Comparison of ENCODE assay signal across 21 cellular contexts in genomic region chr7:140521426-140521825, GRCh38. TPM values are rescaled to one million over a fixed set of nuclear protein-coding genes. Genes with fewer than 3 reads are reported as not detected.
DNase-seq lines count a peak whose midpoint lies in the region; ATAC-seq and TF ChIP-seq lines count a peak whose summit lies in the region.
"Had no signal": no experiment of that assay in that cellular context is flagged by ENCODE, and none has a peak within 500 bp of the region (broad histone marks: within the 10 kb centered on the region; RNA-seq: fewer than 3 reads in every experiment).

No MANE protein-coding gene starts in this region.

- H3K23me2 ChIP-seq in H9 (ENCODE audit: insufficient read length, low read depth, low read length, poor library complexity, severe bottlenecking): no peaks in the 10 kb centered on the region

- H2BK20ac ChIP-seq in H9 (ENCODE audit: low read depth, low read length, poor library complexity, severe bottlenecking): no peak overlapping the region

- no peak overlapping the region for H3K9ac ChIP-seq in H9 (ENCODE audit: extremely low read depth, insufficient read length, low read length)

- WGBS in H9 (ENCODE audit: extremely low coverage, insufficient read length, low lambda C conversion rate): no CpG with 5 or more reads among the region's 3 CpGs
- 90% methylated on average over 2 of the region's 3 CpGs; no CpG with 5 or more reads in 1 of the 2 donors for whole genome bisulfite sequencing in gastroesophageal sphincter (ENCODE audit: low coverage in 1 of 2), 2 donors

- H3K36me3 ChIP-seq in RWPE2 (ENCODE audit: low read depth) (no peaks in the 10 kb centered on the region), gastroesophageal sphincter (peaks cover 0 to 58% of the 10 kb centered on the region in 2 donors)
- H3K36me3 ChIP-seq: BE2C had no signal

- H3K27ac Mint-ChIP-seq in H9 (peak overlapping the region in 2 of 3 experiments; percentile 60 to 72; a peak in 5 of 7 replicates), neural crest cell (ENCODE audit: unreplicated experiment) (peak overlapping the region; percentile 43)
- H3K27ac Mint-ChIP-seq in activated naive CD4-positive, alpha-beta T cell treated with anti-CD3 and anti-CD28 coated beads for 36 hours: no peak overlapping the region
- H3K27ac Mint-ChIP-seq: CD4-positive, alpha-beta memory T cell had no signal

- no peak for DNase-seq in H9
- DNase-seq in RWPE2 (ENCODE audit: low spot score): no peak
- no peak for DNase-seq in neural crest cell (ENCODE audit: low read depth, low spot score)
- DNase-seq in middle frontal gyrus (ENCODE audit: extremely low spot score, low spot score): no peak
- no peak for DNase-seq in activated naive CD4-positive, alpha-beta T cell treated with anti-CD3 and anti-CD28 coated beads for 36 hours
- no peak for DNase-seq in germinal center (ENCODE audit: low spot score)
- DNase-seq in DMS153 treated with DMSO at 0.1 percent for 48 hours (lab: John Stamatoyannopoulos, UW; ENCODE audit: unreplicated experiment): no peak
- DNase-seq: BE2C; Calu3; CD4-positive, alpha-beta memory T cell; IMR-90; Kasumi-1; MV-4-11; NCI-H1417 treated with DMSO at 0.1 percent for 48 hours; NCI-H2029; NCI-H2171 treated with DMSO at 0.1 percent for 48 hours; NCI-H510A; NCI-H774; PC-9 had no signal

- H3K9me3 ChIP-seq in H9 (ENCODE audit: control insufficient read depth, low read depth, low read length) (no peaks in the 10 kb centered on the region), RWPE2 (ENCODE audit: severe bottlenecking) (no peaks in the 10 kb centered on the region), gastroesophageal sphincter (no peaks in the 10 kb centered on the region)
- H3K9me3 ChIP-seq: BE2C, SJSA1 had no signal

- H3K56ac ChIP-seq in H9 (ENCODE audit: insufficient read length, low read depth, low read length): no peak overlapping the region

- no peak overlapping the region for H3K4me2 ChIP-seq in H9 (ENCODE audit: insufficient read depth, insufficient read length, low read length)
- H3K4me2 ChIP-seq: PC-9 had no signal

- CTCF ChIA-PET in activated naive CD4-positive, alpha-beta T cell treated with anti-CD3 and anti-CD28 coated beads for 36 hours (lab: Charles Lee): interaction anchor here (0.6 to 0.9 kb wide), 2 partner anchors 132 to 490 kb away, joined by 3 read pairs; no protein-coding TSS in a partner anchor

- no peak overlapping the region for H3K23ac ChIP-seq in H9 (ENCODE audit: insufficient read length, low read depth, low read length)

- no peak overlapping the region for H2AK5ac ChIP-seq in H9 (ENCODE audit: insufficient read length, low read length)

- H4K5ac ChIP-seq in H9 (ENCODE audit: insufficient read length, low read depth, low read length): no peak overlapping the region

- no peak overlapping the region for H3K4ac ChIP-seq in H9 (ENCODE audit: low read depth, low read length)

- no peak; the same call in 2 of the 3 replicates for ATAC-seq in RWPE2 (ENCODE audit: low read depth)
- ATAC-seq in gastroesophageal sphincter: no peak

- H3K36me3 Mint-ChIP-seq in H9 (ENCODE audit: insufficient read depth in 1 of 3, low read depth in 3 of 3) (peaks cover 0 to 4% (median 0%) of the 10 kb centered on the region in 3 experiments; a peak in 3 of 7 replicates), neural crest cell (ENCODE audit: low read depth) (no peaks in the 10 kb centered on the region)
- no peaks in the 10 kb centered on the region for H3K36me3 Mint-ChIP-seq in activated naive CD4-positive, alpha-beta T cell treated with anti-CD3 and anti-CD28 coated beads for 36 hours (ENCODE audit: low read depth)
- H3K36me3 Mint-ChIP-seq: CD4-positive, alpha-beta memory T cell had no signal

- H2AFZ ChIP-seq in H9 (ENCODE audit: low read length): no peak overlapping the region
- H2AFZ ChIP-seq: PC-9 had no signal

- no peak overlapping the region for H3K18ac ChIP-seq in H9 (ENCODE audit: insufficient read length, low read depth, low read length)

- no peak for TF ChIP-seq EP300 in gastroesophageal sphincter (IDR thresholded peaks at IDR 0.05)

- H3K27me3 ChIP-seq in H9 (ENCODE audit: insufficient read depth, low read length) (no peaks in the 10 kb centered on the region), RWPE2 (ENCODE audit: insufficient read depth, poor library complexity, severe bottlenecking) (no peaks in the 10 kb centered on the region), gastroesophageal sphincter (no peaks in the 10 kb centered on the region)
- H3K27me3 ChIP-seq: BE2C, SJSA1 had no signal

- H3K14ac ChIP-seq in H9 (ENCODE audit: insufficient read depth, low read length): no peak overlapping the region

- H2BK120ac ChIP-seq in H9 (ENCODE audit: low read depth, low read length, poor library complexity, severe bottlenecking): no peak overlapping the region

- no peaks in the 10 kb centered on the region for H3K79me1 ChIP-seq in H9 (ENCODE audit: insufficient read depth, low read depth, low read length, poor library complexity, severe bottlenecking)

- intact Hi-C loops in activated naive CD4-positive, alpha-beta T cell treated with anti-CD3 and anti-CD28 coated beads for 36 hours (cut with micrococcal nuclease): no loop called here

- H3K4me1 ChIP-seq in H9 (ENCODE audit: insufficient read depth, low read length): peaks cover 2% of the 10 kb centered on the region; the same call in 1 of the 2 replicates
- H3K4me1 ChIP-seq in RWPE2 (ENCODE audit: insufficient read depth, poor library complexity, severe bottlenecking): peaks cover 10% of the 10 kb centered on the region
- peaks cover 0 to 53% (median 15%) of the 10 kb centered on the region in 3 donors for H3K4me1 ChIP-seq in gastroesophageal sphincter
- H3K4me1 ChIP-seq: BE2C had no signal

- H2BK5ac ChIP-seq in H9 (ENCODE audit: insufficient read length, low read length): no peak overlapping the region

- H3K4me3 Mint-ChIP-seq in H9 (no peak overlapping the region), neural crest cell (no peak overlapping the region)
- H3K4me3 Mint-ChIP-seq in activated naive CD4-positive, alpha-beta T cell treated with anti-CD3 and anti-CD28 coated beads for 36 hours: no peak overlapping the region
- H3K4me3 Mint-ChIP-seq: CD4-positive, alpha-beta memory T cell had no signal

- no peaks in the 10 kb centered on the region for H4K20me1 ChIP-seq in H9 (ENCODE audit: control insufficient read depth, insufficient read depth, insufficient read length)

- TF ChIP-seq CTCF in H9 (conservative IDR thresholded peaks at IDR 0.05) (no peak), RWPE2 (IDR thresholded peaks at IDR 0.05; ENCODE audit: poor library complexity, severe bottlenecking) (peak; percentile 7), gastroesophageal sphincter (IDR thresholded peaks at IDR 0.05) (no peak), neural crest cell (conservative IDR thresholded peaks at IDR 0.05) (no peak)

- H4K8ac ChIP-seq in H9 (replicated peaks; ENCODE audit: insufficient read length, low read depth, low read length): no peak overlapping the region

- H3K27ac ChIP-seq in H9 (ENCODE audit: insufficient read length, low read depth, low read length) (no peak overlapping the region), RWPE2 (ENCODE audit: poor library complexity, severe bottlenecking) (no peak overlapping the region), gastroesophageal sphincter (peak overlapping the region in 3 of 4 donors; percentile 57 to 85 (median 82))
- H3K27ac ChIP-seq: PC-9, SJSA1 had no signal

- H2BK12ac ChIP-seq in H9 (ENCODE audit: insufficient read length, low read depth, low read length): no peak overlapping the region

- H4K91ac ChIP-seq in H9 (ENCODE audit: insufficient read length, low read depth, low read length): no peak overlapping the region

- no peaks in the 10 kb centered on the region for H3K9me3 Mint-ChIP-seq in H9
- no peaks in the 10 kb centered on the region for H3K9me3 Mint-ChIP-seq in neural crest cell
- no peaks in the 10 kb centered on the region for H3K9me3 Mint-ChIP-seq in activated naive CD4-positive, alpha-beta T cell treated with anti-CD3 and anti-CD28 coated beads for 36 hours
- H3K9me3 Mint-ChIP-seq: CD4-positive, alpha-beta memory T cell had no signal

- H3K4me3 ChIP-seq in RWPE2 (ENCODE audit: severe bottlenecking): no peak overlapping the region
- H3K4me3 ChIP-seq in gastroesophageal sphincter: no peak overlapping the region
- H3K4me3 ChIP-seq: PC-9, SJSA1 had no signal

- H3T11ph ChIP-seq in H9 (ENCODE audit: low read length): no peak overlapping the region

- H3K4me1 Mint-ChIP-seq in H9 (peaks cover 14 to 22% of the 10 kb centered on the region in 2 experiments), neural crest cell (peaks cover 18% of the 10 kb centered on the region)
- peaks cover 8% of the 10 kb centered on the region for H3K4me1 Mint-ChIP-seq in activated naive CD4-positive, alpha-beta T cell treated with anti-CD3 and anti-CD28 coated beads for 36 hours (ENCODE audit: low read depth)

- no peak for TF ChIP-seq POLR2A in gastroesophageal sphincter (IDR thresholded peaks at IDR 0.05)

- H3K27me3 Mint-ChIP-seq in H9 (ENCODE audit: low read depth) (no peaks in the 10 kb centered on the region), neural crest cell (ENCODE audit: low read depth) (no peaks in the 10 kb centered on the region)
- no peaks in the 10 kb centered on the region for H3K27me3 Mint-ChIP-seq in activated naive CD4-positive, alpha-beta T cell treated with anti-CD3 and anti-CD28 coated beads for 36 hours (ENCODE audit: low read depth)

- H3K79me2 ChIP-seq in H9 (ENCODE audit: insufficient read depth, low read length): no peaks in the 10 kb centered on the region

- no peak overlapping the region for H2BK15ac ChIP-seq in H9 (ENCODE audit: low read depth, low read length)

RNA-seq across cellular contexts. Expression of gene MKRN1, which starts 42.1 kb away (rescaled TPM):
- total RNA-seq in H9 (2021): 106 and 112 TPM in 2 replicates
- 100 to 1,000 TPM in 1 of 4 donors, 10 to 100 TPM in 3; 66.6 to 122 (median 87.5) TPM for total RNA-seq in gastroesophageal sphincter
- 69.3 and 81.2 TPM in 2 replicates for total RNA-seq in neural crest cell
- 10 to 100 TPM; 77.6 to 78.6 TPM for total RNA-seq in activated naive CD4-positive, alpha-beta T cell treated with anti-CD3 and anti-CD28 coated beads for 36 hours

Comparison
In these comparisons a context has a peak if more than half of its experiments do, and no peak if none do; other contexts are left out.
1. H3K27ac ChIP-seq: peak in gastroesophageal sphincter (3 of 4); none in H9 (single experiment) and RWPE2 (single experiment).